Comparison of ENCODE assay signal across 8 cellular contexts in genomic region chr19:1624458-1624857, GRCh38. TPM values are rescaled to one million over a fixed set of nuclear protein-coding genes. Genes with fewer than 3 reads are reported as not detected.
DNase-seq lines count a peak whose midpoint lies in the region; ATAC-seq and TF ChIP-seq lines count a peak whose summit lies in the region.

No MANE protein-coding gene starts in this region.

- H2AFZ ChIP-seq in GM23248 (no peak overlapping the region), SU-DHL-6 (ENCODE audit: low read depth, low read length, severe bottlenecking) (no peak overlapping the region)

- in situ Hi-C loops in GM23248 (cut with MboI), result no loop called here
- in situ Hi-C loops in brain microvascular endothelial cell (cut with HindIII; ENCODE audit: low pct_ligation_motif_present, low sequenced_read_pairs), result no loop called here

- DNase-seq in AG20443 (ENCODE audit: low spot score) (peak; percentile 65), GM23248 (peak; percentile 63), brain microvascular endothelial cell (peak; percentile 25), inferior parietal cortex (ENCODE audit: extremely low spot score) (peak; percentile 36), MG63 (no peak)
- DNase-seq in stimulated activated CD4-positive, alpha-beta T cell treated with anti-CD3 and anti-CD28 coated beads, Interleukin-4, amount 100 ng/mL, for 48 hours (ENCODE audit: low read depth in 2 of 2), result peak; percentile 40

- no peak for ATAC-seq in GM18519 (IDR thresholded peaks at IDR 0.05; ENCODE audit: low FRiP score, unreplicated experiment)

- no peaks in the 10 kb centered on the region for H4K20me1 ChIP-seq in GM23248 (ENCODE audit: insufficient read depth)
- no peaks in the 10 kb centered on the region for H4K20me1 ChIP-seq in SU-DHL-6 (ENCODE audit: low read depth, low read length)

- no peaks in the 10 kb centered on the region; the same call in 1 of the 2 replicates for H3K79me2 ChIP-seq in GM23248 (ENCODE audit: insufficient read depth)
- peaks cover 25% of the 10 kb centered on the region for H3K79me2 ChIP-seq in SU-DHL-6 (ENCODE audit: insufficient read depth, low read length)

- H3K4me1 ChIP-seq in GM23248 (ENCODE audit: insufficient read depth), result no peaks in the 10 kb centered on the region

- TF ChIP-seq CTCF in SU-DHL-6 (IDR thresholded peaks at IDR 0.05; ENCODE audit: insufficient read depth, low read length, poor library complexity, severe bottlenecking), result peak; percentile 61
- TF ChIP-seq CTCF in brain microvascular endothelial cell (IDR thresholded peaks at IDR 0.05; ENCODE audit: low read depth, low read length, missing control alignments), result peak; percentile 83

- H3K36me3 ChIP-seq in GM23248 (ENCODE audit: low read depth) (peaks cover 3% of the 10 kb centered on the region; the same call in 1 of the 2 replicates), SU-DHL-6 (ENCODE audit: low read length) (peaks cover 4% of the 10 kb centered on the region; the same call in 1 of the 2 replicates), brain microvascular endothelial cell (replicated peaks) (peaks cover 45% of the 10 kb centered on the region), MG63 (no peaks in the 10 kb centered on the region; the same call in 1 of the 2 replicates)

- H3F3A ChIP-seq in GM23248 (ENCODE audit: insufficient read depth) (no peaks in the 10 kb centered on the region), SU-DHL-6 (ENCODE audit: insufficient read depth) (no peaks in the 10 kb centered on the region)

- WGBS in GM23248 (ENCODE audit: low coverage in 1 of 2, low lambda C conversion rate in 2 of 2, missing lambda C conversion rate in 2 of 2), 2 experiments, result 76 to 77% methylated on average over 23 of the region's 23 CpGs

- H3K9me3 ChIP-seq in GM23248 (ENCODE audit: low read depth), result no peaks in the 10 kb centered on the region
- no peaks in the 10 kb centered on the region for H3K9me3 ChIP-seq in SU-DHL-6 (ENCODE audit: insufficient read depth, low read length)
- H3K9me3 ChIP-seq in MG63, result no peaks in the 10 kb centered on the region

- H3K9ac ChIP-seq in GM23248, result no peak overlapping the region
- H3K9ac ChIP-seq in SU-DHL-6 (ENCODE audit: low read length), result no peak overlapping the region

- H3K27ac ChIP-seq in GM23248 (no peak overlapping the region), SU-DHL-6 (ENCODE audit: low read depth, low read length) (no peak overlapping the region), brain microvascular endothelial cell (no peak overlapping the region)

- H3K4me2 ChIP-seq in GM23248 (ENCODE audit: unreplicated experiment) (no peak overlapping the region), SU-DHL-6 (ENCODE audit: low read depth, low read length, poor library complexity, severe bottlenecking) (no peak overlapping the region)

- H3K27me3 ChIP-seq in GM23248 (replicated peaks; ENCODE audit: insufficient read depth), result no peaks in the 10 kb centered on the region
- no peaks in the 10 kb centered on the region for H3K27me3 ChIP-seq in SU-DHL-6 (ENCODE audit: low read length)
- no peaks in the 10 kb centered on the region for H3K27me3 ChIP-seq in brain microvascular endothelial cell (replicated peaks)
- no peaks in the 10 kb centered on the region for H3K27me3 ChIP-seq in MG63

- H3K9me2 ChIP-seq in GM23248 (ENCODE audit: insufficient read depth) (no peaks in the 10 kb centered on the region), SU-DHL-6 (replicated peaks; ENCODE audit: insufficient read depth, low read length) (no peaks in the 10 kb centered on the region)

- H3K4me3 ChIP-seq in GM23248 (no peak overlapping the region), SU-DHL-6 (ENCODE audit: insufficient read depth, low read length, poor library complexity, severe bottlenecking) (no peak overlapping the region), brain microvascular endothelial cell (ENCODE audit: low read depth, low read length) (no peak overlapping the region), MG63 (no peak overlapping the region)

RNA-seq across cellular contexts. Expression of gene UQCR11, which starts 19.2 kb away (rescaled TPM):
- total RNA-seq in GM23248 (2014; rRNA removed; shearing (Covaris generic)), result 49.3 and 53.0 TPM in 2 replicates
- polyA plus RNA-seq in GM23248 (2016; fragmentation: Nextera tagmentation; extraction: Ambion mirVana), result 669 and 684 TPM in 2 replicates
- 59.5 and 192 TPM in 2 replicates for total RNA-seq in MG63 (2014; rRNA removed; shearing (Covaris generic); ENCODE audit: low replicate concordance)

RNA-seq across cellular contexts. Expression of gene TCF3, which starts 28.0 kb away (rescaled TPM):
- 58.9 and 60.6 TPM in 2 replicates for total RNA-seq in GM23248 (2014; rRNA removed; shearing (Covaris generic))
- 16.2 and 18.3 TPM in 2 replicates for polyA plus RNA-seq in GM23248 (2016; fragmentation: Nextera tagmentation; extraction: Ambion mirVana)
- 78.5 and 135 TPM in 2 replicates for total RNA-seq in MG63 (2014; rRNA removed; shearing (Covaris generic); ENCODE audit: low replicate concordance)

RNA-seq across cellular contexts. Expression of gene MBD3, which starts 31.8 kb away (rescaled TPM):
- total RNA-seq in GM23248 (2014; rRNA removed; shearing (Covaris generic)), result 134 and 153 TPM in 2 replicates
- polyA plus RNA-seq in GM23248 (2016; fragmentation: Nextera tagmentation; extraction: Ambion mirVana), result 24.5 and 26.4 TPM in 2 replicates
- total RNA-seq in MG63 (2014; rRNA removed; shearing (Covaris generic); ENCODE audit: low replicate concordance), result 75.8 and 119 TPM in 2 replicates

RNA-seq across cellular contexts. Expression of gene MEX3D, which starts 56.3 kb away (rescaled TPM):
- total RNA-seq in GM23248 (2014; rRNA removed; shearing (Covaris generic)), result 50.3 and 50.6 TPM in 2 replicates
- 2.6 and 3.0 TPM in 2 replicates for polyA plus RNA-seq in GM23248 (2016; fragmentation: Nextera tagmentation; extraction: Ambion mirVana)
- 26.0 and 27.5 TPM in 2 replicates for total RNA-seq in MG63 (2014; rRNA removed; shearing (Covaris generic); ENCODE audit: low replicate concordance)
